In the genomic region with DNA sequence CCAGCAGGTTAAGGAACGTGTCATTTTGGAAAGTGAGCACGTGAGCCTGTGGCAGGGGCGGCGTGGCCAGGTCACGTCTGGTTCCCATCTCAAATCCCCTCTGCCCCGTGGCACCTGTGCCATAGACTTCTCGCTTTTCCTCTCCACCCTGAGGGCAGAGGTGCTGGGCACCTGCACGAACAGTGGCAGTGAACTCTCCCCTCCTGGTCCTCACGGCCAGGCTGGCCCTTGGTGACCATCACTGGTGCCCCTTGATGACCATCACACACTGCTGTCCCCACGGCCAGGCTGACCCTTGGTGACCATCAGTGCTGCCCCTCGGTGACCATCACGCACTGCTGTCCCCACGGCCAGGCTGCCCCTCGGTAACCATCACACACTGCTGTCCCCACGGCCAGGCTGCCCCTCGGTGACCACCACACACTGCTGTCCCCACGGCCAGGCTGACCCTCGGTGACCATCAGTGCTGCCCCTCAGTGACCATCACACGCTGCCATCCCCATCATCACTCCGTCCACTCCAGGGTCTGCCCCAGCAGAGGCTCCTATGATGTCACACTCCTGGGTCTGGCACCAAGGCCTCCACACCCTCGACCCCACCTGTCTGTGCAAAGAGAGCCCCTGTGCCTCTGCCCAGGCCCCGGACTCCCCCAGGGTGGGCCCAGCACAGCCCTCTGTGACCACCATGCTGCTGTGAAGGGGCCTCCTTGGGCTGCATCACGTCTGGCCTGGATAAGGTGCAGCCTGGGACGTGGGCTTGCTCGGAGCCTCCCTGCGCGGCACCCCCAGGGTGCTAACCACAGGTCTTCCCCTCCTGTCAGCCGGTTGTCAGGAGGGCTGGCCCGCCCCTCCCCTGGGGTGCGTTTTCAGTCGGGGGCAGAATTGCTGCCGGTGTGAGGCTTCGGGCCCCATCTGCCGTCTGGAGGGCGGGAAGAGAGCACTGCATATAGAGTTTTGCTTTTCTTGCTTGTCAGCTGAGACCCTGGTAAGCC, we compare ENCODE assay signal across 2 cellular contexts.
TF ChIP-seq lines count a peak whose summit lies in the region.

No MANE protein-coding gene starts in this region.

TF ChIP-seq in HEK293, 187 proteins besides CTCF, POLR2A, EP300 and RAD21 (continued from another document):
- no peak for TF ChIP-seq ZNF792 (tag by site-specific recombination; IDR thresholded peaks at IDR 0.05)

TF ChIP-seq in H1, 55 proteins besides CTCF, POLR2A, EP300 and RAD21:
- TF ChIP-seq, protein P1, sequence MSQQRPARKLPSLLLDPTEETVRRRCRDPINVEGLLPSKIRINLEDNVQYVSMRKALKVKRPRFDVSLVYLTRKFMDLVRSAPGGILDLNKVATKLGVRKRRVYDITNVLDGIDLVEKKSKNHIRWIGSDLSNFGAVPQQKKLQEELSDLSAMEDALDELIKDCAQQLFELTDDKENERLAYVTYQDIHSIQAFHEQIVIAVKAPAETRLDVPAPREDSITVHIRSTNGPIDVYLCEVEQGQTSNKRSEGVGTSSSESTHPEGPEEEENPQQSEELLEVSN (IDR thresholded peaks at IDR 0.05): no peak
- TF ChIP-seq GABPA (IDR thresholded peaks at IDR 0.05; ENCODE audit: borderline replicate concordance, insufficient read depth, low read length): no peak
- no peak for TF ChIP-seq SRF (IDR thresholded peaks at IDR 0.05; ENCODE audit: low read depth, low read length)
- TF ChIP-seq CBX5 (IDR thresholded peaks at IDR 0.05; ENCODE audit: low read depth, low read length): no peak
- no peak for TF ChIP-seq HDAC2 (IDR thresholded peaks at IDR 0.05; ENCODE audit: borderline replicate concordance in 1 of 2, low read depth in 2 of 2, low read length in 2 of 2)
- TF ChIP-seq TBP (IDR thresholded peaks at IDR 0.05; ENCODE audit: low read depth, low read length): no peak
- no peak for TF ChIP-seq PHF8 (conservative IDR thresholded peaks at IDR 0.05; ENCODE audit: low read depth, low read length)
- TF ChIP-seq BCL11A (IDR thresholded peaks at IDR 0.05; ENCODE audit: low read depth in 2 of 2, low read length in 2 of 2): no peak
TF ChIP-seq in H1: peak in this region for 0.
